Comparison of ENCODE assay signal across 1 cellular context in the genomic region with DNA sequence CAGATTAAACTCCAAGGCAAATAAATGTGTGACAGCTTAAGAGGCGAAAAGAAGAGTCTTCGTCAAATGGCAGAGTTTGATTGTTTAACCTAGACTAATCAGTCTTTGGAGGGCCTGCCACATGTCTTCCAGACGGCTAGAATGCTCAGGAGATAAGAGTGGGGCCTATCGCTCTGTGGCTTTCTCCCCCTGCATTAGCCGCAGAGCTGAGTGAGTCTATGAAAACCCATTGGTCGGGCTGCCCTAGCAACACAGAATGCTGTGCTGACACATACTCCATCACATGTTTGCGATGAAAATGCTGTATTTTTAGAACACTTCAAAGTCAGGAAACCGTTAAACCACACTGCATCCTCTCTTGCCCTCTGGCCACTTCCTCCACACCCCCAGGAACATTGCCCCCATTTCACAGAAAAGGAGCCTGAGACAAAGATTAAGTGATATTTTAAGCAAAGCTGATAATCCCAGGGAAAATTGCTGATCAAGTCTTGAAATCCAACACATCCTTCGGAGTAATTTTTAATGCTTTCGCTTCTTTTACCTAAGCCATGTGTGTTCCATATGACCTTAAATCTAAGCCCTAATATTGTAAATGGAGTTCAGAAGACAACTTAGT.
A peak's percentile ranks its signal among the peaks of the same experiment; 100 is the strongest.
TF ChIP-seq lines count a peak whose summit lies in the region.

No MANE protein-coding gene starts in this region.

TF ChIP-seq in GM12878, 131 proteins besides CTCF, POLR2A, EP300 and RAD21 (continued from another document and continues in another):
- TF ChIP-seq SREBF1 (IDR thresholded peaks at IDR 0.05; ENCODE audit: low read length) (no peak), ZNF622 (IDR thresholded peaks at IDR 0.05) (no peak), EZH2 (IDR thresholded peaks at IDR 0.05; ENCODE audit: borderline replicate concordance, control insufficient read depth, low read depth, low read length) (no peak), CHD4 (IDR thresholded peaks at IDR 0.05) (no peak), CREM (IDR thresholded peaks at IDR 0.05; ENCODE audit: low read depth) (peak; percentile 95), IKZF2 (IDR thresholded peaks at IDR 0.05) (peak; percentile 96), BMI1 (IDR thresholded peaks at IDR 0.05; ENCODE audit: borderline replicate concordance) (peak; percentile 81), FOXM1 (IDR thresholded peaks at IDR 0.05; ENCODE audit: low read depth, low read length) (no peak), MYC (IDR thresholded peaks at IDR 0.05; ENCODE audit: insufficient read depth, insufficient read length, insufficient replicate concordance, low read length, severe bottlenecking) (no peak), RFX5 (IDR thresholded peaks at IDR 0.05; ENCODE audit: low read depth, low read length) (peak; percentile 99), STAT1 (conservative IDR thresholded peaks at IDR 0.05) (no peak), BACH1 (IDR thresholded peaks at IDR 0.05; ENCODE audit: borderline replicate concordance) (no peak), POLR2AphosphoS5 (IDR thresholded peaks at IDR 0.05; ENCODE audit: low read length) (peak; percentile 84), MTA3 (IDR thresholded peaks at IDR 0.05; ENCODE audit: borderline replicate concordance, low read length) (no peak), CEBPB (IDR thresholded peaks at IDR 0.05; ENCODE audit: borderline replicate concordance in 1 of 2, low read depth in 2 of 2, low read length in 2 of 2) (peak in 1 of 2 experiments; percentile 83; a peak in 1 of 4 replicates), EGR1 (IDR thresholded peaks at IDR 0.05; ENCODE audit: borderline replicate concordance in 1 of 2, low read depth in 2 of 2, low read length in 2 of 2) (peak in 1 of 2 experiments; percentile 47; a peak in 1 of 3 replicates), TAF1 (IDR thresholded peaks at IDR 0.05; ENCODE audit: borderline replicate concordance, low read depth, low read length) (peak; percentile 82), HDGF (IDR thresholded peaks at IDR 0.05) (0 out of 2 replicates have a peak, but pooled peaks have one; percentile 6), KAT2A (conservative IDR thresholded peaks at IDR 0.05; ENCODE audit: control insufficient read depth, low read depth, low read length) (no peak), TARDBP (IDR thresholded peaks at IDR 0.05; ENCODE audit: borderline replicate concordance) (no peak), BRCA1 (IDR thresholded peaks at IDR 0.05; ENCODE audit: low read depth, low read length) (no peak), SRF (IDR thresholded peaks at IDR 0.05; ENCODE audit: low read depth in 2 of 2, low read length in 2 of 2) (no peak), SUZ12 (IDR thresholded peaks at IDR 0.05; ENCODE audit: unreplicated experiment) (no peak), ZNF207 (IDR thresholded peaks at IDR 0.05; ENCODE audit: borderline replicate concordance) (no peak), ZNF24 (IDR thresholded peaks at IDR 0.05) (peak; percentile 93), SMAD1 (IDR thresholded peaks at IDR 0.05; ENCODE audit: low read depth, partially characterized antibody) (peak; percentile 84), ZBED1 (IDR thresholded peaks at IDR 0.05; ENCODE audit: borderline replicate concordance) (peak; percentile 94), POU2F2 (IDR thresholded peaks at IDR 0.05; ENCODE audit: borderline replicate concordance, low read depth, low read length) (peak; percentile 74; the same call in 2 of the 3 replicates), GATAD2B (conservative IDR thresholded peaks at IDR 0.05; ENCODE audit: low read depth) (peak; percentile 74), SP1 (IDR thresholded peaks at IDR 0.05; ENCODE audit: low read depth, low read length) (peak; percentile 86), BHLHE40 (IDR thresholded peaks at IDR 0.05; ENCODE audit: borderline replicate concordance in 1 of 2, low read depth in 2 of 2, low read length in 1 of 2) (peak; percentile 77 to 86)
- TF ChIP-seq, protein P1, sequence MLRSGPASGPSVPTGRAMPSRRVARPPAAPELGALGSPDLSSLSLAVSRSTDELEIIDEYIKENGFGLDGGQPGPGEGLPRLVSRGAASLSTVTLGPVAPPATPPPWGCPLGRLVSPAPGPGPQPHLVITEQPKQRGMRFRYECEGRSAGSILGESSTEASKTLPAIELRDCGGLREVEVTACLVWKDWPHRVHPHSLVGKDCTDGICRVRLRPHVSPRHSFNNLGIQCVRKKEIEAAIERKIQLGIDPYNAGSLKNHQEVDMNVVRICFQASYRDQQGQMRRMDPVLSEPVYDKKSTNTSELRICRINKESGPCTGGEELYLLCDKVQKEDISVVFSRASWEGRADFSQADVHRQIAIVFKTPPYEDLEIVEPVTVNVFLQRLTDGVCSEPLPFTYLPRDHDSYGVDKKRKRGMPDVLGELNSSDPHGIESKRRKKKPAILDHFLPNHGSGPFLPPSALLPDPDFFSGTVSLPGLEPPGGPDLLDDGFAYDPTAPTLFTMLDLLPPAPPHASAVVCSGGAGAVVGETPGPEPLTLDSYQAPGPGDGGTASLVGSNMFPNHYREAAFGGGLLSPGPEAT (IDR thresholded peaks at IDR 0.05; ENCODE audit: low read depth) = peak; percentile 85
- TF ChIP-seq, protein P2, sequence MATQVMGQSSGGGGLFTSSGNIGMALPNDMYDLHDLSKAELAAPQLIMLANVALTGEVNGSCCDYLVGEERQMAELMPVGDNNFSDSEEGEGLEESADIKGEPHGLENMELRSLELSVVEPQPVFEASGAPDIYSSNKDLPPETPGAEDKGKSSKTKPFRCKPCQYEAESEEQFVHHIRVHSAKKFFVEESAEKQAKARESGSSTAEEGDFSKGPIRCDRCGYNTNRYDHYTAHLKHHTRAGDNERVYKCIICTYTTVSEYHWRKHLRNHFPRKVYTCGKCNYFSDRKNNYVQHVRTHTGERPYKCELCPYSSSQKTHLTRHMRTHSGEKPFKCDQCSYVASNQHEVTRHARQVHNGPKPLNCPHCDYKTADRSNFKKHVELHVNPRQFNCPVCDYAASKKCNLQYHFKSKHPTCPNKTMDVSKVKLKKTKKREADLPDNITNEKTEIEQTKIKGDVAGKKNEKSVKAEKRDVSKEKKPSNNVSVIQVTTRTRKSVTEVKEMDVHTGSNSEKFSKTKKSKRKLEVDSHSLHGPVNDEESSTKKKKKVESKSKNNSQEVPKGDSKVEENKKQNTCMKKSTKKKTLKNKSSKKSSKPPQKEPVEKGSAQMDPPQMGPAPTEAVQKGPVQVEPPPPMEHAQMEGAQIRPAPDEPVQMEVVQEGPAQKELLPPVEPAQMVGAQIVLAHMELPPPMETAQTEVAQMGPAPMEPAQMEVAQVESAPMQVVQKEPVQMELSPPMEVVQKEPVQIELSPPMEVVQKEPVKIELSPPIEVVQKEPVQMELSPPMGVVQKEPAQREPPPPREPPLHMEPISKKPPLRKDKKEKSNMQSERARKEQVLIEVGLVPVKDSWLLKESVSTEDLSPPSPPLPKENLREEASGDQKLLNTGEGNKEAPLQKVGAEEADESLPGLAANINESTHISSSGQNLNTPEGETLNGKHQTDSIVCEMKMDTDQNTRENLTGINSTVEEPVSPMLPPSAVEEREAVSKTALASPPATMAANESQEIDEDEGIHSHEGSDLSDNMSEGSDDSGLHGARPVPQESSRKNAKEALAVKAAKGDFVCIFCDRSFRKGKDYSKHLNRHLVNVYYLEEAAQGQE (IDR thresholded peaks at IDR 0.05; ENCODE audit: low read depth, low read length) = no peak
- TF ChIP-seq, protein P3, sequence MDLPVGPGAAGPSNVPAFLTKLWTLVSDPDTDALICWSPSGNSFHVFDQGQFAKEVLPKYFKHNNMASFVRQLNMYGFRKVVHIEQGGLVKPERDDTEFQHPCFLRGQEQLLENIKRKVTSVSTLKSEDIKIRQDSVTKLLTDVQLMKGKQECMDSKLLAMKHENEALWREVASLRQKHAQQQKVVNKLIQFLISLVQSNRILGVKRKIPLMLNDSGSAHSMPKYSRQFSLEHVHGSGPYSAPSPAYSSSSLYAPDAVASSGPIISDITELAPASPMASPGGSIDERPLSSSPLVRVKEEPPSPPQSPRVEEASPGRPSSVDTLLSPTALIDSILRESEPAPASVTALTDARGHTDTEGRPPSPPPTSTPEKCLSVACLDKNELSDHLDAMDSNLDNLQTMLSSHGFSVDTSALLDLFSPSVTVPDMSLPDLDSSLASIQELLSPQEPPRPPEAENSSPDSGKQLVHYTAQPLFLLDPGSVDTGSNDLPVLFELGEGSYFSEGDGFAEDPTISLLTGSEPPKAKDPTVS (IDR thresholded peaks at IDR 0.05; ENCODE audit: low read depth, low read length) = no peak
- TF ChIP-seq, protein P4, sequence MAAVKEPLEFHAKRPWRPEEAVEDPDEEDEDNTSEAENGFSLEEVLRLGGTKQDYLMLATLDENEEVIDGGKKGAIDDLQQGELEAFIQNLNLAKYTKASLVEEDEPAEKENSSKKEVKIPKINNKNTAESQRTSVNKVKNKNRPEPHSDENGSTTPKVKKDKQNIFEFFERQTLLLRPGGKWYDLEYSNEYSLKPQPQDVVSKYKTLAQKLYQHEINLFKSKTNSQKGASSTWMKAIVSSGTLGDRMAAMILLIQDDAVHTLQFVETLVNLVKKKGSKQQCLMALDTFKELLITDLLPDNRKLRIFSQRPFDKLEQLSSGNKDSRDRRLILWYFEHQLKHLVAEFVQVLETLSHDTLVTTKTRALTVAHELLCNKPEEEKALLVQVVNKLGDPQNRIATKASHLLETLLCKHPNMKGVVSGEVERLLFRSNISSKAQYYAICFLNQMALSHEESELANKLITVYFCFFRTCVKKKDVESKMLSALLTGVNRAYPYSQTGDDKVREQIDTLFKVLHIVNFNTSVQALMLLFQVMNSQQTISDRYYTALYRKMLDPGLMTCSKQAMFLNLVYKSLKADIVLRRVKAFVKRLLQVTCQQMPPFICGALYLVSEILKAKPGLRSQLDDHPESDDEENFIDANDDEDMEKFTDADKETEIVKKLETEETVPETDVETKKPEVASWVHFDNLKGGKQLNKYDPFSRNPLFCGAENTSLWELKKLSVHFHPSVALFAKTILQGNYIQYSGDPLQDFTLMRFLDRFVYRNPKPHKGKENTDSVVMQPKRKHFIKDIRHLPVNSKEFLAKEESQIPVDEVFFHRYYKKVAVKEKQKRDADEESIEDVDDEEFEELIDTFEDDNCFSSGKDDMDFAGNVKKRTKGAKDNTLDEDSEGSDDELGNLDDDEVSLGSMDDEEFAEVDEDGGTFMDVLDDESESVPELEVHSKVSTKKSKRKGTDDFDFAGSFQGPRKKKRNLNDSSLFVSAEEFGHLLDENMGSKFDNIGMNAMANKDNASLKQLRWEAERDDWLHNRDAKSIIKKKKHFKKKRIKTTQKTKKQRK (IDR thresholded peaks at IDR 0.05; ENCODE audit: low read depth, low read length) = no peak
- TF ChIP-seq, protein P5, sequence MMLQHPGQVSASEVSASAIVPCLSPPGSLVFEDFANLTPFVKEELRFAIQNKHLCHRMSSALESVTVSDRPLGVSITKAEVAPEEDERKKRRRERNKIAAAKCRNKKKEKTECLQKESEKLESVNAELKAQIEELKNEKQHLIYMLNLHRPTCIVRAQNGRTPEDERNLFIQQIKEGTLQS (IDR thresholded peaks at IDR 0.05; ENCODE audit: borderline replicate concordance, extremely low read depth, low read depth, low read length) = no peak
- TF ChIP-seq, protein P6, sequence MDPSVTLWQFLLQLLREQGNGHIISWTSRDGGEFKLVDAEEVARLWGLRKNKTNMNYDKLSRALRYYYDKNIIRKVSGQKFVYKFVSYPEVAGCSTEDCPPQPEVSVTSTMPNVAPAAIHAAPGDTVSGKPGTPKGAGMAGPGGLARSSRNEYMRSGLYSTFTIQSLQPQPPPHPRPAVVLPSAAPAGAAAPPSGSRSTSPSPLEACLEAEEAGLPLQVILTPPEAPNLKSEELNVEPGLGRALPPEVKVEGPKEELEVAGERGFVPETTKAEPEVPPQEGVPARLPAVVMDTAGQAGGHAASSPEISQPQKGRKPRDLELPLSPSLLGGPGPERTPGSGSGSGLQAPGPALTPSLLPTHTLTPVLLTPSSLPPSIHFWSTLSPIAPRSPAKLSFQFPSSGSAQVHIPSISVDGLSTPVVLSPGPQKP (IDR thresholded peaks at IDR 0.05; ENCODE audit: low read depth, low read length) = no peak
- TF ChIP-seq, protein P7, sequence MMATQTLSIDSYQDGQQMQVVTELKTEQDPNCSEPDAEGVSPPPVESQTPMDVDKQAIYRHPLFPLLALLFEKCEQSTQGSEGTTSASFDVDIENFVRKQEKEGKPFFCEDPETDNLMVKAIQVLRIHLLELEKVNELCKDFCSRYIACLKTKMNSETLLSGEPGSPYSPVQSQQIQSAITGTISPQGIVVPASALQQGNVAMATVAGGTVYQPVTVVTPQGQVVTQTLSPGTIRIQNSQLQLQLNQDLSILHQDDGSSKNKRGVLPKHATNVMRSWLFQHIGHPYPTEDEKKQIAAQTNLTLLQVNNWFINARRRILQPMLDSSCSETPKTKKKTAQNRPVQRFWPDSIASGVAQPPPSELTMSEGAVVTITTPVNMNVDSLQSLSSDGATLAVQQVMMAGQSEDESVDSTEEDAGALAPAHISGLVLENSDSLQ (IDR thresholded peaks at IDR 0.05) = peak; percentile 84
- TF ChIP-seq, protein P8, sequence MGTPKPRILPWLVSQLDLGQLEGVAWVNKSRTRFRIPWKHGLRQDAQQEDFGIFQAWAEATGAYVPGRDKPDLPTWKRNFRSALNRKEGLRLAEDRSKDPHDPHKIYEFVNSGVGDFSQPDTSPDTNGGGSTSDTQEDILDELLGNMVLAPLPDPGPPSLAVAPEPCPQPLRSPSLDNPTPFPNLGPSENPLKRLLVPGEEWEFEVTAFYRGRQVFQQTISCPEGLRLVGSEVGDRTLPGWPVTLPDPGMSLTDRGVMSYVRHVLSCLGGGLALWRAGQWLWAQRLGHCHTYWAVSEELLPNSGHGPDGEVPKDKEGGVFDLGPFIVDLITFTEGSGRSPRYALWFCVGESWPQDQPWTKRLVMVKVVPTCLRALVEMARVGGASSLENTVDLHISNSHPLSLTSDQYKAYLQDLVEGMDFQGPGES (IDR thresholded peaks at IDR 0.05) = no peak
- TF ChIP-seq, protein P9, sequence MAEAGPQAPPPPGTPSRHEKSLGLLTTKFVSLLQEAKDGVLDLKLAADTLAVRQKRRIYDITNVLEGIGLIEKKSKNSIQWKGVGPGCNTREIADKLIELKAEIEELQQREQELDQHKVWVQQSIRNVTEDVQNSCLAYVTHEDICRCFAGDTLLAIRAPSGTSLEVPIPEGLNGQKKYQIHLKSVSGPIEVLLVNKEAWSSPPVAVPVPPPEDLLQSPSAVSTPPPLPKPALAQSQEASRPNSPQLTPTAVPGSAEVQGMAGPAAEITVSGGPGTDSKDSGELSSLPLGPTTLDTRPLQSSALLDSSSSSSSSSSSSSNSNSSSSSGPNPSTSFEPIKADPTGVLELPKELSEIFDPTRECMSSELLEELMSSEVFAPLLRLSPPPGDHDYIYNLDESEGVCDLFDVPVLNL (IDR thresholded peaks at IDR 0.05; ENCODE audit: low read depth, low read length) = no peak
